ENCODE assay signal across 8 cellular contexts in genomic region chr18:58117685-58118403, GRCh38.
DNase-seq lines count a peak whose midpoint lies in the region.

No MANE protein-coding gene starts in this region.

- peak; percentile 99 for DNase-seq in DMS53 (lab: John Stamatoyannopoulos, UW)
- peak; percentile 75 for DNase-seq in NCI-H510A (lab: John Stamatoyannopoulos, UW)
- DNase-seq in epidermal melanocyte (ENCODE audit: insufficient read length, low spot score): peak; percentile 90
- peak; percentile 55 for DNase-seq in non-pigmented ciliary epithelial cell (ENCODE audit: low read depth)
- DNase-seq in HuH-7 (ENCODE audit: low spot score): no peak
- DNase-seq in T-helper 9 cell: no peak
- no peak for DNase-seq in activated CD8-positive, alpha-beta memory T cell treated with anti-CD3 and anti-CD28 coated beads, Interleukin-2, amount 50 U/mL, for 4 hours
- no peak for DNase-seq in SK-N-DZ (ENCODE audit: low spot score)

Comparison
In these comparisons a context has a peak if more than half of its experiments do, and no peak if none do; other contexts are left out.
1. DNase-seq: peak in DMS53 (single experiment), NCI-H510A (single experiment), epidermal melanocyte (single experiment) and non-pigmented ciliary epithelial cell (single experiment); none in HuH-7 (single experiment), T-helper 9 cell (single experiment), activated CD8-positive, alpha-beta memory T cell treated with anti-CD3 and anti-CD28 coated beads, Interleukin-2, amount 50 U/mL, for 4 hours (single experiment) and SK-N-DZ (single experiment).